Comparison of ENCODE assay signal across 12 cellular contexts in the genomic region with DNA sequence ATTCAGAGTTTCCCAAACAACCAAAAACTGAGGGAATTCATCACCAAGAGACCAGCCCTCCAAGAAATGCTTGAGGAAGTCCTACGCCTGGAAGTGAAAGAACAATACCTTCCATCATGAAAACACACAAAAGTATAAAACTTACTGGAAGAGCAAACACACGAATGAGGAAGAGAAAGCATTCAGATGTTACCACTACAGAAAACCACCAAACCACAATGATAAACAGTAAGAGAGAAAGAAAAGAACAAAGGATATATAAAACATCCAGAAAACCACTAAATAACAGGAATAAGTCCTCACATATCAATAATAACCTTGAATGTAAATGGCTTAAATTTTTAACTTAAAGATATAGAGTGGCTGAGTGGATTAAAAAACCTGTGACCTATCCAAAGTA. TPM values are rescaled to one million over a fixed set of nuclear protein-coding genes. Genes with fewer than 3 reads are reported as not detected.
DNase-seq lines count a peak whose midpoint lies in the region; ATAC-seq, FAIRE-seq and TF ChIP-seq lines count a peak whose summit lies in the region.
"Had no signal": no experiment of that assay in that cellular context is flagged by ENCODE, and none has a peak within 500 bp of the region (broad histone marks: within the 10 kb centered on the region; RNA-seq: fewer than 3 reads in every experiment).

No MANE protein-coding gene starts in this region.

- no peak overlapping the region for H3K9ac ChIP-seq in Loucy (ENCODE audit: low read depth, low read length, poor library complexity, severe bottlenecking)

- no peak overlapping the region for H3K4me3 ChIP-seq in Loucy (ENCODE audit: low read length, poor library complexity, severe bottlenecking)
- no peak overlapping the region for H3K4me3 ChIP-seq in choroid plexus epithelial cell (ENCODE audit: low read depth, low read length)
- H3K4me3 ChIP-seq: thoracic aorta had no signal

- H3K4me1 ChIP-seq in Loucy (ENCODE audit: insufficient read depth, low read length, poor library complexity, severe bottlenecking) = peaks cover 12% of the 10 kb centered on the region

- no peaks in the 10 kb centered on the region for H4K20me1 ChIP-seq in Loucy (ENCODE audit: insufficient read depth, low read length, poor library complexity, severe bottlenecking)

- no peak for FAIRE-seq in frontal cortex (lab: Jason Lieb, UNC)

- no peaks in the 10 kb centered on the region for H3K9me2 ChIP-seq in Loucy (replicated peaks; ENCODE audit: low read depth, low read length)

- no peaks in the 10 kb centered on the region for H3K79me2 ChIP-seq in Loucy (ENCODE audit: insufficient read depth, low read length)

- peak overlapping the region; percentile 34 for H3K4me2 ChIP-seq in Loucy (ENCODE audit: low read depth, low read length, poor library complexity, severe bottlenecking)

- H2AFZ ChIP-seq in Loucy (ENCODE audit: low read length) = no peak overlapping the region

- no peaks in the 10 kb centered on the region; the same call in 1 of the 2 replicates for H3K9me3 ChIP-seq in Loucy (ENCODE audit: insufficient read depth, low read depth, low read length)
- H3K9me3 ChIP-seq: thoracic aorta had no signal

- TF ChIP-seq CTCF in Loucy (conservative IDR thresholded peaks at IDR 0.05; ENCODE audit: low read length) = no peak
- TF ChIP-seq CTCF in choroid plexus epithelial cell (conservative IDR thresholded peaks at IDR 0.05; ENCODE audit: low read depth, low read length) = no peak

- no peaks in the 10 kb centered on the region for H3K27me3 ChIP-seq in Loucy (ENCODE audit: insufficient read depth, low read length, poor library complexity, severe bottlenecking)

- no peaks in the 10 kb centered on the region for H3K36me3 ChIP-seq in Loucy (ENCODE audit: insufficient read depth, low read length)
- H3K36me3 ChIP-seq: thoracic aorta had no signal

- ATAC-seq in GM21723 (IDR thresholded peaks at IDR 0.05; ENCODE audit: unreplicated experiment) = peak; percentile 67
- no peak for ATAC-seq in HG03045 (IDR thresholded peaks at IDR 0.05; ENCODE audit: unreplicated experiment)
- ATAC-seq in HG03097 (IDR thresholded peaks at IDR 0.05; ENCODE audit: low FRiP score, unreplicated experiment) = no peak

- no peaks in the 10 kb centered on the region for H3F3A ChIP-seq in Loucy (ENCODE audit: low read depth)

- DNase-seq in ELR (ENCODE audit: low read depth) (peak; percentile 60), choroid plexus epithelial cell (ENCODE audit: low read depth) (peak; percentile 68), T-helper 2 cell (no peak), frontal cortex (ENCODE audit: low spot score in 2 of 2) (no peak)
- DNase-seq: C1 segment of cervical spinal cord; stimulated activated CD4-positive, alpha-beta T cell treated with anti-CD3 and anti-CD28 coated beads, Interleukin-4, amount 100 ng/mL, for 4 hours; SW 1271 had no signal

RNA-seq across cellular contexts. Expression of gene BCL10, which starts 58.5 kb away (rescaled TPM):
- total RNA-seq in frontal cortex = 35.5 TPM

Comparison
In these comparisons a context has a peak if more than half of its experiments do, and no peak if none do; other contexts are left out.
1. DNase-seq: peak in ELR (single experiment) and choroid plexus epithelial cell (single experiment); none in T-helper 2 cell (0 of 5) and frontal cortex (0 of 2).